ENCODE assay signal across 1 cellular context in the genomic region with DNA sequence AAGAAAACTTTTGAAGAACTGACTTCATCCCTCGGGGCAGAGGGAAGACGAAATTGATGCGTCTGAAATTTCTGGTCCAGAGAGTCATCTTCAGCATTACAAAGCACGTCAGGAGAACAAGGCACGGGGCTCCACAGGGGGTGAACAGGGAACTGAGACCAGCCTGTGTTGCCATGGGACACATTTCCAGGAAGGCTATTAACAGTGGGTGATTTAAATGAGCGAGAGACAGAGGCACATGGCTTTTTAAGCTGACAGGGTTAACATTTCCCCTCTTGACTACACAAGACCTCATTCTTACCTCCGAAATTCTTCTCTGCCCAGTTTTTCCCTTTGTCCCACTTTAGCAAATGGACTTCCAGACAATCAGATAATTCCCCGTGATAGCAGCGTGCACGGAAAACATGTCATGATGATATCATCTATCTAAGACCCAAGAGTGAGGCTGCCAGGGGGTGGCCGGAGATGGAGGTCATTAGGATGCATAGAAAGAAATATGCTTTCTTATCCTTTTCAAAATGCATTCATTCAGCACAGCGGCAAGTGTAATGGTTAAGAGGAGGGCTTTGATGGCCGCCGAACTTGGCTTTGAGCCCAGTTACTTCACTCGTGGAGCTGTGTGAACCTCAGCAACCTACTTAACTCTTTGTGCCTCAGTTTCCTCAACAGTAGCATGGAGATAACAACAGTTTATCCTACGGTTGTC.
TF ChIP-seq lines count a peak whose summit lies in the region.

No MANE protein-coding gene starts in this region.

TF ChIP-seq in SK-N-SH, 30 proteins besides CTCF, POLR2A, EP300 and RAD21 (continued from another document):
- TF ChIP-seq PBX3 (IDR thresholded peaks at IDR 0.05) (peak; percentile 53), RFX5 (IDR thresholded peaks at IDR 0.05; ENCODE audit: low read length) (no peak), NRF1 (IDR thresholded peaks at IDR 0.05; ENCODE audit: low read depth, low read length) (no peak), IRF3 (IDR thresholded peaks at IDR 0.05; ENCODE audit: low read depth, low read length) (no peak), JUND (IDR thresholded peaks at IDR 0.05) (peak; percentile 58; the same call in 1 of the 2 replicates), POLR2AphosphoS5 (IDR thresholded peaks at IDR 0.05; ENCODE audit: low read depth, low read length) (peak; percentile 57; the same call in 1 of the 2 replicates), NFIC (IDR thresholded peaks at IDR 0.05; ENCODE audit: borderline replicate concordance) (peak; percentile 56), SMC3 (IDR thresholded peaks at IDR 0.05; ENCODE audit: low read depth, low read length) (no peak), MEF2A (IDR thresholded peaks at IDR 0.05; ENCODE audit: borderline replicate concordance, low read depth) (no peak), TEAD4 (IDR thresholded peaks at IDR 0.05; ENCODE audit: borderline replicate concordance, insufficient read depth) (0 out of 2 replicates have a peak, but pooled peaks have one; percentile 24), FOXM1 (IDR thresholded peaks at IDR 0.05; ENCODE audit: low read depth) (no peak), ZBTB33 (IDR thresholded peaks at IDR 0.05; ENCODE audit: borderline replicate concordance, low read depth) (no peak), EZH2phosphoT487 (IDR thresholded peaks at IDR 0.05; ENCODE audit: borderline replicate concordance, low read depth) (no peak), SIN3A (IDR thresholded peaks at IDR 0.05; ENCODE audit: borderline replicate concordance, low read depth, low read length) (peak; percentile 28; the same call in 1 of the 2 replicates), RXRA (IDR thresholded peaks at IDR 0.05; ENCODE audit: borderline replicate concordance, low read depth) (peak; percentile 55; the same call in 1 of the 2 replicates), FOSL2 (IDR thresholded peaks at IDR 0.05; ENCODE audit: borderline replicate concordance, low read depth) (no peak), TAF1 (IDR thresholded peaks at IDR 0.05; ENCODE audit: borderline replicate concordance, low read depth, low read length) (no peak), MXI1 (IDR thresholded peaks at IDR 0.05; ENCODE audit: low read depth, low read length) (peak; percentile 84; the same call in 1 of the 2 replicates), RCOR1 (IDR thresholded peaks at IDR 0.05; ENCODE audit: low read length) (peak; percentile 32; the same call in 1 of the 2 replicates), ELF1 (IDR thresholded peaks at IDR 0.05) (no peak), YY1 (IDR thresholded peaks at IDR 0.05; ENCODE audit: low read depth) (no peak)
- TF ChIP-seq, protein P1, sequence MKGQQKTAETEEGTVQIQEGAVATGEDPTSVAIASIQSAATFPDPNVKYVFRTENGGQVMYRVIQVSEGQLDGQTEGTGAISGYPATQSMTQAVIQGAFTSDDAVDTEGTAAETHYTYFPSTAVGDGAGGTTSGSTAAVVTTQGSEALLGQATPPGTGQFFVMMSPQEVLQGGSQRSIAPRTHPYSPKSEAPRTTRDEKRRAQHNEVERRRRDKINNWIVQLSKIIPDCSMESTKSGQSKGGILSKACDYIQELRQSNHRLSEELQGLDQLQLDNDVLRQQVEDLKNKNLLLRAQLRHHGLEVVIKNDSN (IDR thresholded peaks at IDR 0.05; ENCODE audit: borderline replicate concordance, low read depth), result no peak
